Comparison of ENCODE assay signal across 8 cellular contexts in genomic region chr4:119629142-119629471, GRCh38. TPM values are rescaled to one million over a fixed set of nuclear protein-coding genes. Genes with fewer than 3 reads are reported as not detected.
DNase-seq lines count a peak whose midpoint lies in the region; TF ChIP-seq lines count a peak whose summit lies in the region.

No MANE protein-coding gene starts in this region.

- H3K4me1 ChIP-seq in GM23248 (ENCODE audit: insufficient read depth) (peaks cover 18% of the 10 kb centered on the region), neutrophil (ENCODE audit: control insufficient read depth in 1 of 2, insufficient read depth in 1 of 2, low read depth in 1 of 2, low read length in 1 of 2) (peaks cover 27% of the 10 kb centered on the region in 2 experiments)

- no peaks in the 10 kb centered on the region for H3K9me3 ChIP-seq in GM23248 (ENCODE audit: low read depth)
- no peaks in the 10 kb centered on the region for H3K9me3 ChIP-seq in neutrophil

- no peaks in the 10 kb centered on the region for H4K20me1 ChIP-seq in GM23248 (ENCODE audit: insufficient read depth)

- no peaks in the 10 kb centered on the region; the same call in 1 of the 2 replicates for H3F3A ChIP-seq in GM23248 (ENCODE audit: insufficient read depth)

- no peak for DNase-seq in GM23248
- peak; percentile 39 for DNase-seq in NCI-H510A (lab: John Stamatoyannopoulos, UW)
- no peak for DNase-seq in epithelial cell of prostate (ENCODE audit: low read depth, low spot score)
- no peak for DNase-seq in stimulated activated CD8-positive, alpha-beta memory T cell treated with anti-CD3 and anti-CD28 coated beads, Interleukin-4, amount 100 ng/mL, for 48 hours
- no peak for DNase-seq in NCI-H82 (lab: John Stamatoyannopoulos, UW)
- DNase-seq in activated gamma-delta T cell treated with Interleukin-2 at 50 U/mL for 16 hours, result no peak

- WGBS in GM23248 (ENCODE audit: low coverage in 1 of 2, low lambda C conversion rate in 2 of 2, missing lambda C conversion rate in 2 of 2), 2 experiments, result 1 to 4% methylated on average over 10 to 12 of the region's 12 CpGs

- H3K79me2 ChIP-seq in GM23248 (ENCODE audit: insufficient read depth), result peaks cover 16% of the 10 kb centered on the region

- H3K27me3 ChIP-seq in GM23248 (replicated peaks; ENCODE audit: insufficient read depth) (no peaks in the 10 kb centered on the region), neutrophil (peaks cover 99% of the 10 kb centered on the region)

- H3K4me3 ChIP-seq in GM12875 (ENCODE audit: low read depth, low read length) (peak overlapping the region; percentile 46), GM23248 (peak overlapping the region; percentile 88), neutrophil (ENCODE audit: low read depth in 1 of 2, low read length in 1 of 2) (peak overlapping the region; percentile 59 to 69)

- peak overlapping the region; percentile 98 for H2AFZ ChIP-seq in GM23248

- H3K9ac ChIP-seq in GM23248, result peak overlapping the region; percentile 76; the same call in 1 of the 2 replicates

- H3K9me2 ChIP-seq in GM23248 (ENCODE audit: insufficient read depth), result no peaks in the 10 kb centered on the region

- TF ChIP-seq CTCF in GM12875 (IDR thresholded peaks at IDR 0.05; ENCODE audit: borderline replicate concordance, insufficient read depth, low read depth, low read length) (no peak), neutrophil (IDR thresholded peaks at IDR 0.05) (no peak)

- no peaks in the 10 kb centered on the region for H3K36me3 ChIP-seq in GM23248 (ENCODE audit: low read depth)
- no peaks in the 10 kb centered on the region for H3K36me3 ChIP-seq in neutrophil

- in situ Hi-C loops in GM23248 (cut with MboI), result no loop called here

- H3K27ac ChIP-seq in GM23248 (no peak overlapping the region), epithelial cell of prostate (peak overlapping the region; percentile 73), neutrophil (no peak overlapping the region)

- peak overlapping the region; percentile 89 for H3K4me2 ChIP-seq in GM23248 (ENCODE audit: unreplicated experiment)

RNA-seq across cellular contexts. Expression of gene PDE5A, which starts 0.5 kb away (rescaled TPM):
- total RNA-seq in GM23248 (2014; rRNA removed; shearing (Covaris generic)), result 13.8 and 16.7 TPM in 2 replicates
- polyA plus RNA-seq in GM23248 (2016; fragmentation: Nextera tagmentation; extraction: Ambion mirVana), result 6.8 and 8.0 TPM in 2 replicates
